Comparison of ENCODE assay signal across 1 cellular context in the genomic region with DNA sequence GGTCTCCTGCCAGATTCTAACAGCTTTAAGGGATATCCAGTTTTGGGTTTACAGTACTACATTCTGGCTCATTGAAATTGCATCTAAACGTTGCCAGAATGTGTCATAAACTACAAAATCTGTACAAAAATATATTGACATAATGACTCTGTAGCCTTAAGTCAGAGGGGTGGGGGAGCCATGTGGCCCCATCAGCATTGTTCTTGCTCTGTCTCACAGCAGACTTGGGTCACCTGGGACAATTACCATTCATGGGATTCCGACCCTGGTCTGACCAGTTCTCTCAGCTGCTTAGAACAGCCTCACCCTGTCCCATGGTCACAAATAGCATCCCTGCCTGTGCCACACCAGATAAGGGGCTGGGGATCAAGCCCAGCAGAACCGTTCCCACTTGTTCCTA.
TF ChIP-seq lines count a peak whose summit lies in the region.

No MANE protein-coding gene starts in this region.

TF ChIP-seq in IMR-90, 13 proteins besides CTCF, POLR2A, EP300 and RAD21:
- TF ChIP-seq MAFK (IDR thresholded peaks at IDR 0.05; ENCODE audit: low read depth, low read length) (no peak), MAZ (IDR thresholded peaks at IDR 0.05; ENCODE audit: borderline replicate concordance, low read depth, low read length) (no peak), CHD1 (IDR thresholded peaks at IDR 0.05; ENCODE audit: low read depth, low read length) (no peak), RCOR1 (IDR thresholded peaks at IDR 0.05; ENCODE audit: insufficient replicate concordance, low read length) (no peak), FOS (IDR thresholded peaks at IDR 0.05; ENCODE audit: low read depth, low read length) (no peak), BHLHE40 (IDR thresholded peaks at IDR 0.05; ENCODE audit: low read depth, low read length) (no peak), MXI1 (IDR thresholded peaks at IDR 0.05; ENCODE audit: borderline replicate concordance, low read depth, low read length) (no peak), SMC3 (IDR thresholded peaks at IDR 0.05; ENCODE audit: low read depth, low read length) (no peak), CEBPB (IDR thresholded peaks at IDR 0.05; ENCODE audit: low read depth, low read length) (no peak), NFE2L2 (IDR thresholded peaks at IDR 0.05; ENCODE audit: low read depth, low read length) (no peak), RFX5 (IDR thresholded peaks at IDR 0.05; ENCODE audit: low read depth, low read length) (no peak)
- TF ChIP-seq, protein P1, sequence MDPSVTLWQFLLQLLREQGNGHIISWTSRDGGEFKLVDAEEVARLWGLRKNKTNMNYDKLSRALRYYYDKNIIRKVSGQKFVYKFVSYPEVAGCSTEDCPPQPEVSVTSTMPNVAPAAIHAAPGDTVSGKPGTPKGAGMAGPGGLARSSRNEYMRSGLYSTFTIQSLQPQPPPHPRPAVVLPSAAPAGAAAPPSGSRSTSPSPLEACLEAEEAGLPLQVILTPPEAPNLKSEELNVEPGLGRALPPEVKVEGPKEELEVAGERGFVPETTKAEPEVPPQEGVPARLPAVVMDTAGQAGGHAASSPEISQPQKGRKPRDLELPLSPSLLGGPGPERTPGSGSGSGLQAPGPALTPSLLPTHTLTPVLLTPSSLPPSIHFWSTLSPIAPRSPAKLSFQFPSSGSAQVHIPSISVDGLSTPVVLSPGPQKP (IDR thresholded peaks at IDR 0.05; ENCODE audit: borderline replicate concordance, low read depth, low read length) = no peak
- TF ChIP-seq, protein P2, sequence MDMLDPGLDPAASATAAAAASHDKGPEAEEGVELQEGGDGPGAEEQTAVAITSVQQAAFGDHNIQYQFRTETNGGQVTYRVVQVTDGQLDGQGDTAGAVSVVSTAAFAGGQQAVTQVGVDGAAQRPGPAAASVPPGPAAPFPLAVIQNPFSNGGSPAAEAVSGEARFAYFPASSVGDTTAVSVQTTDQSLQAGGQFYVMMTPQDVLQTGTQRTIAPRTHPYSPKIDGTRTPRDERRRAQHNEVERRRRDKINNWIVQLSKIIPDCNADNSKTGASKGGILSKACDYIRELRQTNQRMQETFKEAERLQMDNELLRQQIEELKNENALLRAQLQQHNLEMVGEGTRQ (IDR thresholded peaks at IDR 0.05; ENCODE audit: low read depth, low read length) = no peak
TF ChIP-seq in IMR-90: peak in this region for 0.
